In the genomic region with DNA sequence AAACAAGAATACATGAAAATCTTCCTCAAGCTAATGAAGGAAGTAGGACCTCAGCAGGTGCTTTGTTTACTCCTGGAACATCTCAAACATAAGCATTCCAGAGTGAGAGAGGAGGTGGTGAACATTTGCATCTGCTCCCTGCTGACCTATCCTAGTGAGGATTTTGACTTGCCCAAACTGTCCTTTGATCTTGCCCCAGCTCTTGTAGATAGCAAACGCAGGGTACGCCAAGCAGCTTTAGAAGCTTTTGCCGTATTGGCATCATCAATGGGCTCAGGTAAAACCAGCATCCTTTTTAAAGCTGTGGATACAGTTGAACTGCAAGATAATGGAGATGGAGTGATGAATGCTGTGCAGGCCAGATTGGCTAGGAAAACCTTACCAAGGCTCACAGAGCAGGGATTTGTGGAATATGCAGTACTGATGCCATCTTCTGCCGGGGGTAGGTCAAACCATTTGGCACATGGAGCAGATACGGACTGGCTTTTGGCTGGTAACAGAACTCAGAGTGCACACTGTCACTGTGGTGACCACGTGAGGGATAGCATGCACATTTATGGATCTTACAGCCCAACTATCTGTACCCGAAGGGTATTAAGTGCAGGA, we compare ENCODE assay signal across 8 cellular contexts. TPM values are rescaled to one million over a fixed set of nuclear protein-coding genes. Genes with fewer than 3 reads are reported as not detected.
A peak's percentile ranks its signal among the peaks of the same experiment; 100 is the strongest.
DNase-seq lines count a peak whose midpoint lies in the region; TF ChIP-seq lines count a peak whose summit lies in the region.

No MANE protein-coding gene starts in this region.

- H2AK5ac ChIP-seq in mesendoderm (ENCODE audit: low read length): no peak overlapping the region

- H3K18ac ChIP-seq in mesendoderm (ENCODE audit: low read length): no peak overlapping the region

- H3K4me3 ChIP-seq in Caco-2 (ENCODE audit: low read depth, low read length) (peak overlapping the region; percentile 60), HUES48 (ENCODE audit: low read depth, low read length) (peak overlapping the region; percentile 82), mesendoderm (ENCODE audit: low read length) (peak overlapping the region; percentile 15)
- no peak overlapping the region for H3K4me3 ChIP-seq in effector memory CD4-positive, alpha-beta T cell (ENCODE audit: insufficient read depth, low read depth, low read length, poor library complexity, severe bottlenecking)

- DNase-seq in Caco-2 (peak in 1 of 2 experiments; percentile 1), cerebellar cortex (ENCODE audit: low spot score) (peak; percentile 44), mesendoderm (peak; percentile 57), hepatic stellate cell (ENCODE audit: low spot score) (no peak), mesenteric fat pad (ENCODE audit: low spot score) (no peak)
- no peak for DNase-seq in stimulated activated CD4-positive, alpha-beta T cell treated with anti-CD3 and anti-CD28 coated beads, Interleukin-4, amount 100 ng/mL, for 4 hours
- DNase-seq in effector memory CD4-positive, alpha-beta T cell: no peak

- BruUV-seq in Caco-2 (replicated peaks; lab: Mats Ljungman, UMichigan): no TSS peak

- no peak overlapping the region for H3K23ac ChIP-seq in mesendoderm (ENCODE audit: low read length)

- H4K8ac ChIP-seq in mesendoderm (ENCODE audit: low read depth, low read length): no peak overlapping the region

- H3K27me3 Mint-ChIP-seq in Caco-2 (ENCODE audit: insufficient read depth, unreplicated experiment): no peaks in the 10 kb centered on the region

- H3K27ac ChIP-seq in HUES48 (ENCODE audit: low read depth, low read length) (no peak overlapping the region), mesendoderm (ENCODE audit: low read depth, low read length) (no peak overlapping the region)
- no peak overlapping the region for H3K27ac ChIP-seq in effector memory CD4-positive, alpha-beta T cell (ENCODE audit: insufficient read depth, low read length, poor library complexity, severe bottlenecking)

- H3K4me1 ChIP-seq in Caco-2 (no peaks in the 10 kb centered on the region), HUES48 (ENCODE audit: control insufficient read depth, insufficient read depth, low read length) (peaks cover 37% of the 10 kb centered on the region), mesendoderm (ENCODE audit: control insufficient read depth, low read depth, low read length) (peaks cover 6% of the 10 kb centered on the region)
- H3K4me1 ChIP-seq in effector memory CD4-positive, alpha-beta T cell (ENCODE audit: control insufficient read depth, insufficient read depth, low read length, poor library complexity, severe bottlenecking): no peaks in the 10 kb centered on the region

- no peak for TF ChIP-seq CTCF in Caco-2 (IDR thresholded peaks at IDR 0.05; ENCODE audit: insufficient read depth in 1 of 2, low read depth in 1 of 2, low read length in 1 of 2, severe bottlenecking in 1 of 2, unreplicated experiment in 1 of 2)

- no peak overlapping the region for H4K5ac ChIP-seq in mesendoderm (ENCODE audit: low read length)

- no peaks in the 10 kb centered on the region for H3K9me3 Mint-ChIP-seq in Caco-2 (ENCODE audit: unreplicated experiment)

- peak overlapping the region; percentile 64 for H3K27ac Mint-ChIP-seq in Caco-2 (ENCODE audit: unreplicated experiment)

- H3K9ac ChIP-seq in HUES48 (ENCODE audit: low read depth, low read length): no peak overlapping the region
- H3K9ac ChIP-seq in mesendoderm (ENCODE audit: low read length): peak overlapping the region; percentile 31

- H2BK5ac ChIP-seq in mesendoderm (ENCODE audit: low read length): no peak overlapping the region

- H2BK15ac ChIP-seq in mesendoderm (replicated peaks; ENCODE audit: low read depth): no peak overlapping the region

- no peaks in the 10 kb centered on the region for H3K9me3 ChIP-seq in Caco-2
- H3K9me3 ChIP-seq in HUES48 (ENCODE audit: control insufficient read depth, insufficient read depth, low read length): no peaks in the 10 kb centered on the region
- H3K9me3 ChIP-seq in effector memory CD4-positive, alpha-beta T cell (ENCODE audit: control insufficient read depth, low read length): no peaks in the 10 kb centered on the region

- peak overlapping the region; percentile 44 for H3K56ac ChIP-seq in mesendoderm (ENCODE audit: low read length)

- H2BK120ac ChIP-seq in mesendoderm (ENCODE audit: low read depth, low read length): no peak overlapping the region

- H3K36me3 Mint-ChIP-seq in Caco-2 (ENCODE audit: insufficient read depth, unreplicated experiment): peaks cover 5% of the 10 kb centered on the region

- peaks cover 14% of the 10 kb centered on the region for H3K4me1 Mint-ChIP-seq in Caco-2 (ENCODE audit: low read depth, unreplicated experiment)

- POLR2A ChIA-PET in Caco-2 (lab: Charles Lee): no interaction called here

- peak overlapping the region; percentile 98 for H3K4me2 ChIP-seq in mesendoderm (ENCODE audit: low read length)

- H3K79me2 ChIP-seq in mesendoderm (ENCODE audit: control insufficient read depth, insufficient read depth, low read length): peaks cover 42% of the 10 kb centered on the region

- CTCF ChIA-PET in Caco-2 (lab: Charles Lee): no interaction called here

- H3K4ac ChIP-seq in mesendoderm (ENCODE audit: low read depth, low read length): no peak overlapping the region

- H3K27me3 ChIP-seq in Caco-2 (replicated peaks; ENCODE audit: control insufficient read depth, insufficient read depth, low read length) (no peaks in the 10 kb centered on the region), HUES48 (ENCODE audit: control insufficient read depth, insufficient read depth, low read length) (no peaks in the 10 kb centered on the region), mesendoderm (ENCODE audit: insufficient read depth, low read length, poor library complexity) (no peaks in the 10 kb centered on the region)
- H3K27me3 ChIP-seq in effector memory CD4-positive, alpha-beta T cell (replicated peaks; ENCODE audit: control insufficient read depth, insufficient read depth, low read length, poor library complexity, severe bottlenecking): no peaks in the 10 kb centered on the region

- H3K36me3 ChIP-seq in Caco-2 (ENCODE audit: control insufficient read depth, insufficient read depth, low read length): no peaks in the 10 kb centered on the region
- H3K36me3 ChIP-seq in HUES48 (ENCODE audit: control insufficient read depth, insufficient read depth, low read length): no peaks in the 10 kb centered on the region
- H3K36me3 ChIP-seq in mesendoderm (ENCODE audit: control insufficient read depth, insufficient read depth, low read length): no peaks in the 10 kb centered on the region
- H3K36me3 ChIP-seq in effector memory CD4-positive, alpha-beta T cell (ENCODE audit: control insufficient read depth, insufficient read depth, low read length): no peaks in the 10 kb centered on the region

- intact Hi-C loops in Caco-2 (cut with micrococcal nuclease; ENCODE audit: unreplicated experiment): loop anchor here (5.0 kb wide), 3 partner anchors 52 to 288 kb away; partner anchors contain the start of genes MIS18BP1 and PRPF39

- WGBS in mesendoderm (ENCODE audit: extremely low coverage, insufficient coverage, low lambda C conversion rate): no CpG with 5 or more reads among the region's 7 CpGs

- H3K79me1 ChIP-seq in mesendoderm (ENCODE audit: low read length): peaks cover 7% of the 10 kb centered on the region

- H3K4me3 Mint-ChIP-seq in Caco-2 (ENCODE audit: unreplicated experiment): no peak overlapping the region

RNA-seq across cellular contexts. Expression of gene TOGARAM1, which starts 1.9 kb away (rescaled TPM):
- total RNA-seq in Caco-2 (2022) (5.9 and 7.1 TPM in 2 replicates), mesenteric fat pad (13.4 TPM)
- polyA plus RNA-seq in mesendoderm (2013, experiment 1 of 2): 5.5 TPM
- 3.7 TPM for polyA plus RNA-seq in mesendoderm (2013, experiment 2 of 2)

RNA-seq across cellular contexts. Expression of gene KLHL28, which starts 2.1 kb away (rescaled TPM):
- total RNA-seq in Caco-2 (2022): 3.6 and 4.7 TPM in 2 replicates
- 7.1 TPM for polyA plus RNA-seq in mesendoderm (2013, experiment 1 of 2)
- polyA plus RNA-seq in mesendoderm (2013, experiment 2 of 2): 5.8 TPM
- total RNA-seq in mesenteric fat pad: 10.0 TPM

Comparison
In these comparisons a context has a peak if more than half of its experiments do, and no peak if none do; other contexts are left out.
1. DNase-seq: peak in cerebellar cortex (single experiment) and mesendoderm (single experiment); none in stimulated activated CD4-positive, alpha-beta T cell treated with anti-CD3 and anti-CD28 coated beads, Interleukin-4, amount 100 ng/mL, for 4 hours (0 of 2), hepatic stellate cell (single experiment), mesenteric fat pad (single experiment) and effector memory CD4-positive, alpha-beta T cell (0 of 3).